In the genomic region with DNA sequence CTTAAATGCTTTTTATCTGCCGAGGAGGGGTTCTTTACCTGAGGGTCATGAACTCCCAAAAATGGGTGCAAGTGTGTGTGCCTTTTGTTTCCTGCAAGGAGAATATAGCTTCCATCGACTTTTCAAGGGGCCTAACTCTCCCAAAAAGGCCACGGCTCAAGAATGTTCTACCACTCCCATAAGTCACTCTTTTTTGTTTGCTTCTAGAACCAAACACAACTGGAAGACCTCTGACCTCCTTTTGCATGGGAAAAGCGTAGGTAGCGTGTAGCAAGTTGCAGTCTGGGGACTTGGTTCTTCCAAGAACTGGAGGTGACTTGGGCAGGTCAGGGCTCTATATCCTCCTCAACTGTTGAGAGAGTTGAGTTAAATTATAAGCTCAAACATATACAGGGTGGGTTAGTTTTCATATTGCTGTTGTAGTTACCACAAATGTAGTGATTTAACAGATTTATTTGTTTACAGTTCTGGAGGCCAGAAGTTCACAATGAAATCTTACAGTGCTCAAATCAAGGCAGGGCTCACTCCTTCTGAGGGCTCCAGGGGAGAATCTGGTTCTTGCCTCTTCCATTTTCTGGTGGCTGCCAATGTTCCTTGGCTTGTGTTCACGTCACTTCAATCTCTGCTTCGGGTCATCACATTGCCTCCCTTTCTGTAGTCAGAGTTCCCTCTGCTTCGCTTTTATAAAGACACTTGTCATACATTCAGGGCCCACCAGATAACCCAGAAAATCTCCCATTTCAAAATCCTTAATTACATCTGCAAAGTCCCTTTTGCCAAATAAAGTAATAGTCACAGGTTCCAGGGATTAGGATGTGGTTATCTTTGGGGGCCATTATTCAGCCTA, we compare ENCODE assay signal across 9 cellular contexts. TPM values are rescaled to one million over a fixed set of nuclear protein-coding genes. Genes with fewer than 3 reads are reported as not detected.
DNase-seq lines count a peak whose midpoint lies in the region; ATAC-seq and TF ChIP-seq lines count a peak whose summit lies in the region.
"Had no signal": no experiment of that assay in that cellular context is flagged by ENCODE, and none has a peak within 500 bp of the region (broad histone marks: within the 10 kb centered on the region; RNA-seq: fewer than 3 reads in every experiment).

No MANE protein-coding gene starts in this region.

- H3K4me3 ChIP-seq in hepatocyte (peak overlapping the region; percentile 55), gastroesophageal sphincter (no peak overlapping the region)

- no peak for TF ChIP-seq CTCF in hepatocyte (IDR thresholded peaks at IDR 0.05; ENCODE audit: poor library complexity)
- no peak for TF ChIP-seq CTCF in gastroesophageal sphincter (IDR thresholded peaks at IDR 0.05)

- peaks cover 14% of the 10 kb centered on the region for H3K36me3 Mint-ChIP-seq in activated CD4-positive, alpha-beta T cell treated with anti-CD3 and anti-CD28 coated beads for 36 hours (ENCODE audit: low read depth)
- no peaks in the 10 kb centered on the region for H3K36me3 Mint-ChIP-seq in T-helper 17 cell (ENCODE audit: low read depth)
- no peaks in the 10 kb centered on the region for H3K36me3 Mint-ChIP-seq in stimulated activated memory B cell treated with anti-CD40 and anti-IgM and Interleukin-4, amounts not matched to agents 10 μg/mL and 1 μg/mL and 100 μg/mL, for 72 hours

- H3K4me3 Mint-ChIP-seq in activated CD4-positive, alpha-beta T cell treated with anti-CD3 and anti-CD28 coated beads for 36 hours: peak overlapping the region; percentile 96
- peak overlapping the region; percentile 90 for H3K4me3 Mint-ChIP-seq in T-helper 17 cell
- H3K4me3 Mint-ChIP-seq in stimulated activated memory B cell treated with anti-CD40 and anti-IgM and Interleukin-4, amounts not matched to agents 10 μg/mL and 1 μg/mL and 100 μg/mL, for 72 hours: peak overlapping the region; percentile 92

- H3K4me1 ChIP-seq in hepatocyte (ENCODE audit: insufficient read depth): peaks cover 30% of the 10 kb centered on the region
- H3K4me1 ChIP-seq in gastroesophageal sphincter: peaks cover 0 to 24% (median 8%) of the 10 kb centered on the region in 3 donors

- H2AFZ ChIP-seq in hepatocyte: peak overlapping the region; percentile 85

- H3K9me3 ChIP-seq in T-helper 17 cell (ENCODE audit: control insufficient read depth, low read length, poor library complexity, severe bottlenecking) (no peaks in the 10 kb centered on the region), hepatocyte (ENCODE audit: low read depth) (no peaks in the 10 kb centered on the region), gastroesophageal sphincter (no peaks in the 10 kb centered on the region)

- H3K27me3 ChIP-seq in hepatocyte (no peaks in the 10 kb centered on the region), gastroesophageal sphincter (no peaks in the 10 kb centered on the region)

- no peak for ATAC-seq in activated CD4-positive, alpha-beta T cell treated with anti-CD3 and anti-CD28 coated beads for 36 hours
- ATAC-seq in T-helper 17 cell (no peak), HG03460 (IDR thresholded peaks at IDR 0.05; ENCODE audit: unreplicated experiment) (no peak), gastroesophageal sphincter (no peak)
- no peak for ATAC-seq in stimulated activated memory B cell treated with anti-CD40 and anti-IgM and Interleukin-4, amounts not matched to agents 10 μg/mL and 1 μg/mL and 100 μg/mL, for 72 hours

- H3K36me3 ChIP-seq in hepatocyte (replicated peaks; ENCODE audit: insufficient read depth, low read depth) (no peaks in the 10 kb centered on the region), gastroesophageal sphincter (no peaks in the 10 kb centered on the region)

- H3K9me2 ChIP-seq in hepatocyte (replicated peaks; ENCODE audit: insufficient read depth): no peaks in the 10 kb centered on the region

- no peak for TF ChIP-seq EP300 in gastroesophageal sphincter (IDR thresholded peaks at IDR 0.05)

- POLR2A ChIA-PET in activated CD4-positive, alpha-beta T cell treated with anti-CD3 and anti-CD28 coated beads for 36 hours (lab: Charles Lee): interaction anchor here (0.6 kb wide), 1 partner anchor 11 kb away, joined by 5 read pairs; no protein-coding TSS in a partner anchor

- H3K4me2 ChIP-seq in hepatocyte: peak overlapping the region; percentile 84

- no peaks in the 10 kb centered on the region for H4K20me1 ChIP-seq in hepatocyte (ENCODE audit: insufficient read depth, poor library complexity, severe bottlenecking)

- no peak for DNase-seq in activated CD4-positive, alpha-beta T cell treated with anti-CD3 and anti-CD28 coated beads for 36 hours
- DNase-seq in activated CD4-positive, alpha-beta T cell treated with anti-CD3 and anti-CD28 coated beads, Interleukin-2, amount 50 U/mL, for 1 hour: no peak
- DNase-seq in T-helper 17 cell (no peak), hepatocyte (ENCODE audit: low spot score) (no peak)
- DNase-seq in central memory CD4-positive, alpha-beta T cell: no peak

- peak overlapping the region; percentile 88 for H3K27ac Mint-ChIP-seq in activated CD4-positive, alpha-beta T cell treated with anti-CD3 and anti-CD28 coated beads for 36 hours
- peak overlapping the region; percentile 77 for H3K27ac Mint-ChIP-seq in T-helper 17 cell
- peak overlapping the region; percentile 88 for H3K27ac Mint-ChIP-seq in stimulated activated memory B cell treated with anti-CD40 and anti-IgM and Interleukin-4, amounts not matched to agents 10 μg/mL and 1 μg/mL and 100 μg/mL, for 72 hours

- peaks cover 30% of the 10 kb centered on the region for H3K4me1 Mint-ChIP-seq in activated CD4-positive, alpha-beta T cell treated with anti-CD3 and anti-CD28 coated beads for 36 hours
- H3K4me1 Mint-ChIP-seq in T-helper 17 cell: peaks cover 19% of the 10 kb centered on the region
- H3K4me1 Mint-ChIP-seq in stimulated activated memory B cell treated with anti-CD40 and anti-IgM and Interleukin-4, amounts not matched to agents 10 μg/mL and 1 μg/mL and 100 μg/mL, for 72 hours: peaks cover 42% of the 10 kb centered on the region

- intact Hi-C loops in activated CD4-positive, alpha-beta T cell treated with anti-CD3 and anti-CD28 coated beads for 36 hours (cut with DNase I, micrococcal nuclease): no loop called here

- 61% methylated on average over 8 of the region's 8 CpGs for WGBS in hepatocyte (ENCODE audit: low lambda C conversion rate, missing lambda C conversion rate)
- WGBS in gastroesophageal sphincter (ENCODE audit: low coverage in 1 of 2), 2 donors: 50 to 60% methylated on average over 6 of the region's 8 CpGs

- H3K9me3 Mint-ChIP-seq in activated CD4-positive, alpha-beta T cell treated with anti-CD3 and anti-CD28 coated beads for 36 hours (ENCODE audit: low read depth): no peaks in the 10 kb centered on the region
- H3K9me3 Mint-ChIP-seq in stimulated activated memory B cell treated with anti-CD40 and anti-IgM and Interleukin-4, amounts not matched to agents 10 μg/mL and 1 μg/mL and 100 μg/mL, for 72 hours: no peaks in the 10 kb centered on the region

- H3K79me2 ChIP-seq in hepatocyte: peaks cover 56% of the 10 kb centered on the region

- H3K27me3 Mint-ChIP-seq in activated CD4-positive, alpha-beta T cell treated with anti-CD3 and anti-CD28 coated beads for 36 hours: no peaks in the 10 kb centered on the region
- peaks cover 6% of the 10 kb centered on the region for H3K27me3 Mint-ChIP-seq in T-helper 17 cell
- H3K27me3 Mint-ChIP-seq in stimulated activated memory B cell treated with anti-CD40 and anti-IgM and Interleukin-4, amounts not matched to agents 10 μg/mL and 1 μg/mL and 100 μg/mL, for 72 hours: no peaks in the 10 kb centered on the region

- peak overlapping the region; percentile 86 for H3K27ac ChIP-seq in hepatocyte
- no peak overlapping the region for H3K27ac ChIP-seq in gastroesophageal sphincter

- CTCF ChIA-PET in activated CD4-positive, alpha-beta T cell treated with anti-CD3 and anti-CD28 coated beads for 36 hours (lab: Charles Lee): interaction anchor here (0.6 to 1.9 kb wide), 6 partner anchors 10 to 316 kb away, joined by 3 to 10 read pairs (median 3); a partner anchor contains a TSS

- no peak for TF ChIP-seq POLR2A in gastroesophageal sphincter (IDR thresholded peaks at IDR 0.05)

RNA-seq across cellular contexts. Expression of a gene that starts 1.4 kb away (rescaled TPM):
- 10 to 100 TPM; 31.0 to 49.3 TPM for total RNA-seq in activated CD4-positive, alpha-beta T cell treated with anti-CD3 and anti-CD28 coated beads for 36 hours
- 1 to 10 TPM; 2.1 to 4.0 TPM for total RNA-seq in T-helper 17 cell
- total RNA-seq in hepatocyte: 66.9 and 74.7 TPM in 2 replicates
- 63.6 and 69.1 TPM in 2 replicates for polyA plus RNA-seq in hepatocyte
- 1 to 10 TPM; 4.5 to 9.2 (median 7.2) TPM for total RNA-seq in gastroesophageal sphincter

RNA-seq across cellular contexts. Expression of a gene that starts 14.8 kb away (rescaled TPM):
- 10 to 100 TPM; 12.9 to 17.3 TPM for total RNA-seq in activated CD4-positive, alpha-beta T cell treated with anti-CD3 and anti-CD28 coated beads for 36 hours
- total RNA-seq in T-helper 17 cell (10 to 100 TPM; 60.6 to 64.6 TPM), hepatocyte (49.9 and 62.4 TPM in 2 replicates), gastroesophageal sphincter (10 to 100 TPM; 34.1 to 56.5 (median 51.4) TPM)
- polyA plus RNA-seq in hepatocyte: 75.1 and 75.3 TPM in 2 replicates

RNA-seq across cellular contexts. Expression of a gene that starts 15.1 kb away (rescaled TPM):
- 10 to 100 TPM; 25.5 to 26.1 TPM for total RNA-seq in activated CD4-positive, alpha-beta T cell treated with anti-CD3 and anti-CD28 coated beads for 36 hours
- 10 to 100 TPM in 1 of 2 donors, 1 to 10 TPM in 1; 8.8 to 14.0 TPM for total RNA-seq in T-helper 17 cell
- total RNA-seq in hepatocyte: 25.4 and 37.6 TPM in 2 replicates
- polyA plus RNA-seq in hepatocyte: 36.9 and 39.0 TPM in 2 replicates
- 10 to 100 TPM; 19.1 to 53.2 (median 30.4) TPM for total RNA-seq in gastroesophageal sphincter

RNA-seq across cellular contexts. Expression of a gene that starts 36.9 kb away (rescaled TPM):
- total RNA-seq in activated CD4-positive, alpha-beta T cell treated with anti-CD3 and anti-CD28 coated beads for 36 hours: 10 to 100 TPM; 84.9 to 98.4 TPM
- total RNA-seq in T-helper 17 cell: 10 to 100 TPM; 24.6 to 30.7 TPM
- 81.6 and 82.9 TPM in 2 replicates for total RNA-seq in hepatocyte
- 118 and 122 TPM in 2 replicates for polyA plus RNA-seq in hepatocyte
- total RNA-seq in gastroesophageal sphincter: 100 to 1,000 TPM in 1 of 4 donors, 10 to 100 TPM in 3; 71.1 to 108 (median 77.8) TPM

RNA-seq across cellular contexts. Expression of a gene that starts 44.6 kb away (rescaled TPM):
- total RNA-seq in activated CD4-positive, alpha-beta T cell treated with anti-CD3 and anti-CD28 coated beads for 36 hours: not detected
- total RNA-seq in T-helper 17 cell (not detected), hepatocyte (not detected in 2 replicates), gastroesophageal sphincter (not detected)
- polyA plus RNA-seq in hepatocyte: not detected in 2 replicates
- total RNA-seq: left lobe of liver had no signal
